Comparison of ENCODE assay signal across 18 cellular contexts in genomic region chr11:122755409-122755808, GRCh38.
DNase-seq lines count a peak whose midpoint lies in the region; ATAC-seq and TF ChIP-seq lines count a peak whose summit lies in the region.
"Had no signal": no experiment of that assay in that cellular context is flagged by ENCODE, and none has a peak within 500 bp of the region (broad histone marks: within the 10 kb centered on the region; RNA-seq: fewer than 3 reads in every experiment).

No MANE protein-coding gene starts in this region.

- WGBS in trophoblast cell (ENCODE audit: extremely low coverage, insufficient coverage, insufficient read length), result no CpG with 5 or more reads among the region's 9 CpGs
- 36 to 46% methylated on average over 9 of the region's 9 CpGs for WGBS in body of pancreas, 2 donors

- no peak overlapping the region for H2AFZ ChIP-seq in trophoblast cell (ENCODE audit: insufficient read depth, low read length, poor library complexity)

- CTCF ChIA-PET in WTC11 (lab: Charles Lee), result interaction anchor here (0.6 to 5.4 kb wide), 35 partner anchors 9 to 265 kb away, joined by 3 to 56 read pairs (median 6); partner anchors contain the start of gene UBASH3B

- H3K9me3 ChIP-seq in KOPT-K1 (ENCODE audit: insufficient read depth, low read length, poor library complexity, severe bottlenecking), result no peaks in the 10 kb centered on the region
- no peaks in the 10 kb centered on the region for H3K9me3 ChIP-seq in trophoblast cell (ENCODE audit: insufficient read depth, low read depth, low read length)
- no peaks in the 10 kb centered on the region for H3K9me3 ChIP-seq in body of pancreas
- H3K9me3 ChIP-seq: A549, breast epithelium, sigmoid colon, vagina had no signal

- TF ChIP-seq CTCF in WTC11 (IDR thresholded peaks at IDR 0.05), result no peak
- TF ChIP-seq CTCF in body of pancreas (IDR thresholded peaks at IDR 0.05), result no peak

- intact Hi-C loops in body of pancreas (cut with DNase I), result no loop called here

- no peak overlapping the region for H4K8ac ChIP-seq in trophoblast cell (ENCODE audit: low read depth, low read length)

- no peak overlapping the region for H4K91ac ChIP-seq in trophoblast cell (ENCODE audit: low read depth, low read length)

- no peak overlapping the region for H3K4me2 ChIP-seq in trophoblast cell (ENCODE audit: low read length)
- H3K4me2 ChIP-seq: A549 had no signal

- no peak overlapping the region for H4K12ac ChIP-seq in trophoblast cell (ENCODE audit: low read depth, low read length)

- no peaks in the 10 kb centered on the region for H3K79me2 ChIP-seq in trophoblast cell (ENCODE audit: control insufficient read depth, insufficient read depth, low read length, poor library complexity)

- H3K36me3 Mint-ChIP-seq in activated T-cell treated with anti-CD3 and anti-CD28 coated beads, Interleukin-2, amount 50 U/mL, for 24 hours (ENCODE audit: low read depth), result no peaks in the 10 kb centered on the region
- no peaks in the 10 kb centered on the region for H3K36me3 Mint-ChIP-seq in WTC11
- H3K36me3 Mint-ChIP-seq: memory B cell had no signal

- no peak overlapping the region for H3K4ac ChIP-seq in trophoblast cell (ENCODE audit: low read depth, low read length)

- no peak overlapping the region for H2BK120ac ChIP-seq in trophoblast cell (ENCODE audit: insufficient read depth, low read length, poor library complexity)

- H3K4me1 Mint-ChIP-seq in activated T-cell treated with anti-CD3 and anti-CD28 coated beads, Interleukin-2, amount 50 U/mL, for 24 hours (ENCODE audit: low read depth), result peaks cover 73% of the 10 kb centered on the region
- H3K4me1 Mint-ChIP-seq in WTC11, result 0 out of 2 replicates have a peak, but pooled peaks cover 6% of the 10 kb centered on the region

- ATAC-seq in WTC11, result peak; percentile 25; the same call in 1 of the 2 replicates
- no peak for ATAC-seq in body of pancreas
- ATAC-seq: effector memory CD8-positive, alpha-beta T cell had no signal

- no peaks in the 10 kb centered on the region for H3K79me1 ChIP-seq in trophoblast cell (ENCODE audit: low read length)

- H2BK12ac ChIP-seq in trophoblast cell (ENCODE audit: low read length), result no peak overlapping the region

- no peak overlapping the region for H2BK5ac ChIP-seq in trophoblast cell (ENCODE audit: low read depth, low read length, poor library complexity)

- no peak for TF ChIP-seq POLR2A in body of pancreas (IDR thresholded peaks at IDR 0.05)

- H3K27me3 ChIP-seq in trophoblast cell (ENCODE audit: insufficient read depth, low read length) (no peaks in the 10 kb centered on the region), body of pancreas (no peaks in the 10 kb centered on the region)
- H3K27me3 ChIP-seq: breast epithelium, sigmoid colon, vagina had no signal

- POLR2A ChIA-PET in WTC11 (lab: Charles Lee), result interaction anchor here (0.8 kb wide), 1 partner anchor 99 kb away, joined by 3 read pairs; no protein-coding TSS in a partner anchor

- no peak for DNase-seq in activated T-cell treated with anti-CD3 and anti-CD28 coated beads, Interleukin-2, amount 50 U/mL, for 24 hours
- no peak for DNase-seq in activated T-cell treated with anti-CD3 and anti-CD28 coated beads for 4 hours
- no peak for DNase-seq in WTC11 (ENCODE audit: low spot score)
- no peak for DNase-seq in trophoblast cell
- DNase-seq in stimulated activated CD4-positive, alpha-beta T cell treated with anti-CD3 and anti-CD28 coated beads, Interleukin-15, amount 100 ng/mL, for 24 hours, result no peak
- no peak for DNase-seq in COLO829 (ENCODE audit: low spot score)
- no peak for DNase-seq in body of pancreas
- DNase-seq: activated naive CD4-positive, alpha-beta T cell treated with anti-CD3 and anti-CD28 coated beads, Interleukin-2, amount 10 ng/mL, durations not matched to agents 7 days and 5 days; Calu3; effector memory CD8-positive, alpha-beta T cell; NCI-H2107; sigmoid colon had no signal

- no peaks in the 10 kb centered on the region for H3K9me3 Mint-ChIP-seq in activated T-cell treated with anti-CD3 and anti-CD28 coated beads, Interleukin-2, amount 50 U/mL, for 24 hours
- no peaks in the 10 kb centered on the region for H3K9me3 Mint-ChIP-seq in WTC11
- H3K9me3 Mint-ChIP-seq: activated naive CD4-positive, alpha-beta T cell treated with anti-CD3 and anti-CD28 coated beads, Interleukin-2, amount 10 ng/mL, durations not matched to agents 7 days and 5 days; effector memory CD8-positive, alpha-beta T cell; memory B cell had no signal

- H3K27ac ChIP-seq in KOPT-K1 (ENCODE audit: low read depth, low read length, poor library complexity, severe bottlenecking) (peak overlapping the region; percentile 80), trophoblast cell (ENCODE audit: low read depth, low read length) (no peak overlapping the region), body of pancreas (no peak overlapping the region)
- H3K27ac ChIP-seq: A549, breast epithelium, sigmoid colon, SK-N-MC, vagina had no signal

- H3K14ac ChIP-seq in trophoblast cell (ENCODE audit: low read length), result peak overlapping the region; percentile 4

- peak overlapping the region; percentile 19 for H3K18ac ChIP-seq in trophoblast cell (ENCODE audit: low read length)

- H2AK5ac ChIP-seq in trophoblast cell (ENCODE audit: low read length), result no peak overlapping the region

- no peak overlapping the region for H3K23ac ChIP-seq in trophoblast cell (ENCODE audit: low read length)

- H3K9ac ChIP-seq in trophoblast cell (ENCODE audit: low read length), result no peak overlapping the region

- H3K27ac Mint-ChIP-seq in activated T-cell treated with anti-CD3 and anti-CD28 coated beads, Interleukin-2, amount 50 U/mL, for 24 hours, result peak overlapping the region; percentile 18
- no peak overlapping the region for H3K27ac Mint-ChIP-seq in WTC11
- H3K27ac Mint-ChIP-seq: activated naive CD4-positive, alpha-beta T cell treated with anti-CD3 and anti-CD28 coated beads, Interleukin-2, amount 10 ng/mL, durations not matched to agents 7 days and 5 days had no signal

- H3K27me3 Mint-ChIP-seq in activated T-cell treated with anti-CD3 and anti-CD28 coated beads, Interleukin-2, amount 50 U/mL, for 24 hours, result no peaks in the 10 kb centered on the region
- no peaks in the 10 kb centered on the region for H3K27me3 Mint-ChIP-seq in WTC11 (ENCODE audit: low read depth)
- H3K27me3 Mint-ChIP-seq: effector memory CD8-positive, alpha-beta T cell; memory B cell had no signal

- H3K4me3 ChIP-seq in trophoblast cell (ENCODE audit: low read depth, low read length), result no peak overlapping the region
- H3K4me3 ChIP-seq in body of pancreas, result no peak overlapping the region
- H3K4me3 ChIP-seq: A549, breast epithelium, sigmoid colon, SK-N-MC, vagina had no signal

- H3K36me3 ChIP-seq in KOPT-K1 (ENCODE audit: insufficient read depth, low read length) (peaks cover 20% of the 10 kb centered on the region; the same call in 1 of the 2 replicates), trophoblast cell (ENCODE audit: control insufficient read depth in 1 of 2, insufficient read depth in 2 of 2, low read length in 2 of 2) (no peaks in the 10 kb centered on the region), body of pancreas (replicated peaks in 1 of 2; ENCODE audit: insufficient read depth in 1 of 2, low read depth in 2 of 2) (no peaks in the 10 kb centered on the region)
- H3K36me3 ChIP-seq: breast epithelium, sigmoid colon, vagina had no signal

- H3K4me1 ChIP-seq in trophoblast cell (ENCODE audit: control insufficient read depth in 1 of 2, insufficient read depth in 2 of 2, low read length in 2 of 2), result peaks cover 4 to 6% of the 10 kb centered on the region in 2 experiments
- H3K4me1 ChIP-seq in body of pancreas, result no peaks in the 10 kb centered on the region
- H3K4me1 ChIP-seq: breast epithelium, sigmoid colon had no signal

- H3K4me3 Mint-ChIP-seq in activated T-cell treated with anti-CD3 and anti-CD28 coated beads, Interleukin-2, amount 50 U/mL, for 24 hours, result no peak overlapping the region
- no peak overlapping the region for H3K4me3 Mint-ChIP-seq in WTC11
- H3K4me3 Mint-ChIP-seq: activated naive CD4-positive, alpha-beta T cell treated with anti-CD3 and anti-CD28 coated beads, Interleukin-2, amount 10 ng/mL, durations not matched to agents 7 days and 5 days; memory B cell had no signal

TF ChIP-seq in WTC11, 78 proteins besides CTCF, POLR2A, EP300 and RAD21:
- no peak for TF ChIP-seq RELA (CRISPR knock-in tag; IDR thresholded peaks at IDR 0.05; ENCODE audit: borderline replicate concordance)
- no peak for TF ChIP-seq AFF4 (CRISPR knock-in tag; IDR thresholded peaks at IDR 0.05; ENCODE audit: borderline replicate concordance)
- TF ChIP-seq HMGA2 (CRISPR knock-in tag; IDR thresholded peaks at IDR 0.05), result no peak
- no peak for TF ChIP-seq ATF1 (CRISPR knock-in tag; IDR thresholded peaks at IDR 0.05)
